In the genomic region with DNA sequence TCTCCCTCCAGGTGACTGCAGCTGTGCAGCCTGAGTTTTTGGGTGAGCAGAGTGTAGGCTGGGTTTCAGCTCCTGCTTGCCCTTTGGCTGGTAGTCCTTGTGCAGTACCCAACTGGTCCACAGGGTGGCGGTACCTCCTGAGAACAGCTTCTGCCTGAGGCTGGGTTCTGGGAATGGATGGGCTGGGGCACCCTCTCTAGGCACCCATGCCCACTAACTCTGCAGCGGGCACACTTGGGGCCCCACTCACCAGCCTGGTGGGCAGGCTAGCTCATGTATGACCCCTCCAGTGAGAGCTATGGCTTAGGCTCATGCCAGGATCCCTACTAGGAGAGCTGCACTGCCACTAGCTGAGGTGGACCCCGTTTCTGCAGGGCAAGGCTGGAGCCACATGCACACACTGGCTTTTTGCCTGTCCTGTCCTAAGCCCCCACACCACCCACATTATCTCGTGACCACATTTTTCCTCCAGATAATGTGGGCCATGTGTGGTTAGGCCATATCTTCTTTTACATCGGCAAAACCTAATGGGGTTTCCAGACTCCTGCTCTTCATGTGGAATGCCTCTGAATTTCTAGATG, we compare ENCODE assay signal across 1 cellular context.
TF ChIP-seq lines count a peak whose summit lies in the region.

No MANE protein-coding gene starts in this region.

TF ChIP-seq in Ishikawa, 13 proteins besides CTCF, POLR2A, EP300 and RAD21 (continued from another document):
- TF ChIP-seq, protein P1, sequence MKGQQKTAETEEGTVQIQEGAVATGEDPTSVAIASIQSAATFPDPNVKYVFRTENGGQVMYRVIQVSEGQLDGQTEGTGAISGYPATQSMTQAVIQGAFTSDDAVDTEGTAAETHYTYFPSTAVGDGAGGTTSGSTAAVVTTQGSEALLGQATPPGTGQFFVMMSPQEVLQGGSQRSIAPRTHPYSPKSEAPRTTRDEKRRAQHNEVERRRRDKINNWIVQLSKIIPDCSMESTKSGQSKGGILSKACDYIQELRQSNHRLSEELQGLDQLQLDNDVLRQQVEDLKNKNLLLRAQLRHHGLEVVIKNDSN (IDR thresholded peaks at IDR 0.05), result no peak
TF ChIP-seq in Ishikawa: peak in this region for 0.
